ENCODE assay signal across 8 cellular contexts in the genomic region with DNA sequence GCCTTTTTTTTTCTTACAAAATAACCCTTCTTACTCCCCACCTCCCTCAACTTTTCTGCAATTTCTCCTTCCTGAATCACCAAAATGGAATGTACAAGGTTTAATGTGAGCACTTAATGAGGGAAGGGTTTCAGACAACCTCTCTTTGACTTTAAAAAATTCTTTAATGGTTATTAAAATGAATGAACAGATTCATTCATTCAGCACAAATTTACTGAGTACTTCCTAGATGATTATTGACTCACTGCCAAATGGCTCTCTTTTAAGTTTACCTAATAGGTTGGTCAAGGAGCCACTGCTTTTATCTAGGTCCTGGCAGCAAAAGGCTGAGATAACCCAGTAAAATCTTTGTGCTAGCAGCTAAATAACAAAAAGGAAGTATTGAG. TPM values are rescaled to one million over a fixed set of nuclear protein-coding genes. Genes with fewer than 3 reads are reported as not detected.
DNase-seq lines count a peak whose midpoint lies in the region; ATAC-seq and TF ChIP-seq lines count a peak whose summit lies in the region.

No MANE protein-coding gene starts in this region.

- CTCF ChIA-PET in Calu3 (lab: Charles Lee), result no interaction called here

- no peaks in the 10 kb centered on the region for H3K9me3 Mint-ChIP-seq in Calu3 (ENCODE audit: low read depth, unreplicated experiment)
- peaks cover 3% of the 10 kb centered on the region for H3K9me3 Mint-ChIP-seq in neural progenitor cell

- H3F3A ChIP-seq in neural progenitor cell (ENCODE audit: low read depth), result peaks cover 14% of the 10 kb centered on the region

- no peaks in the 10 kb centered on the region for H4K20me1 ChIP-seq in neural progenitor cell (ENCODE audit: low read depth)

- no peak for TF ChIP-seq CTCF in Calu3 (IDR thresholded peaks at IDR 0.05; ENCODE audit: unreplicated experiment)
- TF ChIP-seq CTCF in neural progenitor cell (IDR thresholded peaks at IDR 0.05), result no peak

- no peak overlapping the region for H3K27ac ChIP-seq in neural progenitor cell
- no peak overlapping the region for H3K27ac ChIP-seq in aorta (ENCODE audit: low read depth in 1 of 2, low read length in 2 of 2)

- H3K4me1 Mint-ChIP-seq in Calu3 (ENCODE audit: low read depth, unreplicated experiment), result peaks cover 10% of the 10 kb centered on the region
- H3K4me1 Mint-ChIP-seq in neural progenitor cell, result peaks cover 31% of the 10 kb centered on the region

- peaks cover 6% of the 10 kb centered on the region for H3K79me2 ChIP-seq in neural progenitor cell (ENCODE audit: low read depth)

- H3K27ac Mint-ChIP-seq in Calu3 (ENCODE audit: unreplicated experiment) (peak overlapping the region; percentile 64), neural progenitor cell (peak overlapping the region; percentile 17)

- peaks cover 6% of the 10 kb centered on the region for H3K4me1 ChIP-seq in endocrine pancreas (ENCODE audit: control insufficient read depth, insufficient read depth, low read length)
- peaks cover 7% of the 10 kb centered on the region for H3K4me1 ChIP-seq in neural progenitor cell
- H3K4me1 ChIP-seq in aorta (ENCODE audit: control insufficient read depth in 1 of 2, insufficient read depth in 2 of 2, low read length in 2 of 2), result no peaks in the 10 kb centered on the region

- H3K36me3 Mint-ChIP-seq in Calu3 (ENCODE audit: insufficient read depth, unreplicated experiment), result peaks cover 25% of the 10 kb centered on the region
- H3K36me3 Mint-ChIP-seq in neural progenitor cell, result peaks cover 21% of the 10 kb centered on the region

- no peaks in the 10 kb centered on the region for H3K27me3 Mint-ChIP-seq in Calu3 (ENCODE audit: unreplicated experiment)
- H3K27me3 Mint-ChIP-seq in neural progenitor cell (ENCODE audit: insufficient read depth, low read depth), result peaks cover 2% of the 10 kb centered on the region

- H3K4me3 Mint-ChIP-seq in Calu3 (ENCODE audit: low read depth, unreplicated experiment) (peak overlapping the region; percentile 90), neural progenitor cell (peak overlapping the region; percentile 94)

- no peaks in the 10 kb centered on the region for H3K9me3 ChIP-seq in endocrine pancreas (ENCODE audit: control insufficient read depth, low read length)
- H3K9me3 ChIP-seq in neural progenitor cell (ENCODE audit: low read depth), result no peaks in the 10 kb centered on the region
- no peaks in the 10 kb centered on the region for H3K9me3 ChIP-seq in aorta (ENCODE audit: control insufficient read depth, low read length)

- no TSS peak for BruUV-seq in Calu3 (replicated peaks; lab: Mats Ljungman, UMichigan)

- H3K36me3 ChIP-seq in endocrine pancreas (ENCODE audit: control insufficient read depth, insufficient read depth, low read length) (no peaks in the 10 kb centered on the region), neural progenitor cell (peaks cover 8% of the 10 kb centered on the region), aorta (ENCODE audit: control insufficient read depth in 1 of 2, insufficient read depth in 2 of 2, low read length in 1 of 2) (no peaks in the 10 kb centered on the region)

- intact Hi-C loops in Calu3 (cut with micrococcal nuclease; ENCODE audit: unreplicated experiment), result no loop called here
- intact Hi-C loops in aorta (cut with DNase I), result no loop called here

- no peak for ATAC-seq in GM21528 (IDR thresholded peaks at IDR 0.05; ENCODE audit: low FRiP score, unreplicated experiment)
- no peak for ATAC-seq in aorta (ENCODE audit: low FRiP score)

- H3K9ac ChIP-seq in endocrine pancreas (ENCODE audit: control insufficient read depth, insufficient read depth, low read length), result no peak overlapping the region
- H3K9ac ChIP-seq in neural progenitor cell, result no peak overlapping the region

- H3K4me3 ChIP-seq in endocrine pancreas (ENCODE audit: control insufficient read depth, insufficient read depth, low read length) (peak overlapping the region; percentile 85), neural progenitor cell (peak overlapping the region; percentile 64), aorta (ENCODE audit: low read length in 2 of 2) (no peak overlapping the region)

- DNase-seq in Calu3, result no peak
- peak; percentile 19 for DNase-seq in LHCN-M2 (ENCODE audit: low read depth)
- DNase-seq in neural progenitor cell (ENCODE audit: low spot score), result no peak
- no peak for DNase-seq in NOMO-1 treated with dmso at 0.1 percent for 144 hours (lab: John Stamatoyannopoulos, UW; ENCODE audit: unreplicated experiment)
- no peak for DNase-seq in hippocampal formation (lab: John Stamatoyannopoulos, UW)
- DNase-seq in aorta, result no peak

- H3K4me2 ChIP-seq in neural progenitor cell, result peak overlapping the region; percentile 85

- no peak overlapping the region for H2AFZ ChIP-seq in neural progenitor cell (replicated peaks)

- H3K27me3 ChIP-seq in endocrine pancreas (ENCODE audit: control insufficient read depth, insufficient read depth, low read length) (no peaks in the 10 kb centered on the region), neural progenitor cell (peaks cover 16% of the 10 kb centered on the region), aorta (ENCODE audit: control insufficient read depth in 1 of 2, insufficient read depth in 2 of 2, low read length in 1 of 2) (no peaks in the 10 kb centered on the region)

RNA-seq across cellular contexts. Expression of gene AADAT, which starts 0.9 kb away (rescaled TPM):
- 7.6 and 13.8 TPM in 2 replicates for total RNA-seq in Calu3 (2022)
- total RNA-seq in LHCN-M2 (2014; rRNA removed), result 9.0 and 9.3 TPM in 2 replicates
- 5.2 TPM for polyA plus RNA-seq in LHCN-M2 (2012)
- total RNA-seq in neural progenitor cell (ENCODE audit: low replicate concordance), result 20.0 and 24.2 TPM in 2 replicates
- total RNA-seq in aorta, result 1 to 10 TPM; 5.7 to 7.2 TPM
- 10 to 100 TPM in 1 of 2 donors, 1 to 10 TPM in 1; 2.8 to 11.2 TPM for polyA plus RNA-seq in aorta

Comparison
In these comparisons a context has a peak if more than half of its experiments do, and no peak if none do; other contexts are left out.
1. H3K4me3 ChIP-seq: peak in endocrine pancreas (single experiment) and neural progenitor cell (single experiment); none in aorta (0 of 2).